Comparison of ENCODE assay signal across 17 cellular contexts in genomic region chrX:134526399-134526798, GRCh38.
"Had no signal": no experiment of that assay in that cellular context is flagged by ENCODE, and none has a peak within 500 bp of the region (broad histone marks: within the 10 kb centered on the region; RNA-seq: fewer than 3 reads in every experiment).

No MANE protein-coding gene starts in this region.

- DNase-seq: activated CD4-positive, alpha-beta memory T cell treated with anti-CD3 and anti-CD28 coated beads for 36 hours; activated CD8-positive, alpha-beta memory T cell treated with anti-CD3 and anti-CD28 coated beads, Interleukin-2, amount 10 ng/mL, durations not matched to agents 7 days and 5 days; activated naive CD4-positive, alpha-beta T cell treated with anti-CD3 and anti-CD28 coated beads, Interleukin-2, amount 10 ng/mL, durations not matched to agents 7 days and 5 days; activated T-cell treated with anti-CD3 and anti-CD28 coated beads, Interleukin-2, amount 50 U/mL, for 1 hour; dorsolateral prefrontal cortex; hippocampal formation; kidney; left ventricle myocardium inferior; mucosa of descending colon; naive thymus-derived CD4-positive, alpha-beta T cell; pancreas; stimulated activated CD4-positive, alpha-beta T cell treated with anti-CD3 and anti-CD28 coated beads, Interleukin-12 subunit alpha, Interleukin-12 subunit beta, amount 100 ng/mL, for 4 hours; stimulated activated CD4-positive, alpha-beta T cell treated with anti-CD3 and anti-CD28 coated beads, Interleukin-2, amount 100 ng/mL, for 24 hours; stomach; testis; upper lobe of left lung; WERI-Rb-1 had no signal

- H3K27ac ChIP-seq: dorsolateral prefrontal cortex, left ventricle myocardium inferior, pancreas, stomach, testis, upper lobe of left lung, WERI-Rb-1 had no signal

- H3K36me3 ChIP-seq: left ventricle myocardium inferior, pancreas, stomach, upper lobe of left lung, WERI-Rb-1 had no signal

- ATAC-seq: activated CD8-positive, alpha-beta memory T cell treated with anti-CD3 and anti-CD28 coated beads, Interleukin-2, amount 10 ng/mL, durations not matched to agents 7 days and 5 days; mucosa of descending colon; naive thymus-derived CD4-positive, alpha-beta T cell; pancreas had no signal

- H3K27me3 ChIP-seq: stomach, testis, upper lobe of left lung had no signal

- H3K4me3 ChIP-seq: dorsolateral prefrontal cortex, left ventricle myocardium inferior, mucosa of descending colon, pancreas, stomach, testis, upper lobe of left lung had no signal

- H3K4me1 ChIP-seq: left ventricle myocardium inferior, pancreas, stomach, testis, upper lobe of left lung had no signal

- H3K9me3 ChIP-seq: left ventricle myocardium inferior, mucosa of descending colon, pancreas, stomach, testis, upper lobe of left lung had no signal
